1 cellular context compared by ENCODE assay signal in genomic region chr6:83707829-83708545, GRCh38.
TF ChIP-seq lines count a peak whose summit lies in the region.

No MANE protein-coding gene starts in this region.

TF ChIP-seq in H1, 55 proteins besides CTCF, POLR2A, EP300 and RAD21 (continued from another document):
- TF ChIP-seq SIN3A (conservative IDR thresholded peaks at IDR 0.05 in 1 of 2, IDR thresholded peaks at IDR 0.05 in 1 of 2; ENCODE audit: low read depth in 1 of 2, low read length in 2 of 2) (no peak; a peak in 1 of 4 replicates), BCL11A (IDR thresholded peaks at IDR 0.05; ENCODE audit: low read depth in 2 of 2, low read length in 2 of 2) (no peak), RXRA (IDR thresholded peaks at IDR 0.05; ENCODE audit: insufficient read depth, low read depth, low read length) (no peak), SIRT6 (IDR thresholded peaks at IDR 0.05; ENCODE audit: low read length) (no peak), GTF2F1 (IDR thresholded peaks at IDR 0.05; ENCODE audit: borderline replicate concordance, low read depth, low read length) (no peak), KDM4A (IDR thresholded peaks at IDR 0.05; ENCODE audit: low read depth, low read length, severe bottlenecking) (peak; percentile 79), CHD1 (IDR thresholded peaks at IDR 0.05; ENCODE audit: low read depth, low read length) (no peak), SUZ12 (IDR thresholded peaks at IDR 0.05; ENCODE audit: low read length) (peak; percentile 78; the same call in 1 of the 2 replicates), CBX8 (IDR thresholded peaks at IDR 0.05; ENCODE audit: borderline replicate concordance, low read depth, low read length) (no peak), ASH2L (IDR thresholded peaks at IDR 0.05; ENCODE audit: low read length) (peak; percentile 51)
